29 cellular contexts compared by ENCODE assay signal in genomic region chr3:96354106-96354505, GRCh38.
"Had no signal": no experiment of that assay in that cellular context is flagged by ENCODE, and none has a peak within 500 bp of the region (broad histone marks: within the 10 kb centered on the region; RNA-seq: fewer than 3 reads in every experiment).

No MANE protein-coding gene starts in this region.

- ATAC-seq: natural killer cell treated with Interleukin-12 subunit alpha and Interleukin-12 subunit beta and Interleukin-15 and Interleukin-18, amount 100 ng/mL, for 72 hours; psoas muscle; right cardiac atrium; stimulated activated effector memory CD8-positive, alpha-beta T cell treated with anti-CD3 and anti-CD28 coated beads, Interleukin-12 subunit alpha, Interleukin-12 subunit beta, amount 100 ng/mL, for 72 hours; stimulated activated naive B cell treated with anti-CD40 and anti-IgM and Interleukin-4, amounts not matched to agents 10 μg/mL and 1 μg/mL and 100 μg/mL, for 72 hours had no signal

- H3K27me3 Mint-ChIP-seq: natural killer cell treated with Interleukin-12 subunit alpha and Interleukin-12 subunit beta and Interleukin-15 and Interleukin-18, amount 100 ng/mL, for 72 hours; progenitor cell of endocrine pancreas; stimulated activated naive B cell treated with anti-CD40 and anti-IgM and Interleukin-4, amounts not matched to agents 10 μg/mL and 1 μg/mL and 100 μg/mL, for 72 hours; stimulated activated naive CD8-positive, alpha-beta T cell treated with anti-CD3 and anti-CD28 coated beads, Interleukin-15, Interleukin-2, amounts not matched to agents 100 ng/mL and 50 ng/mL, for 24 hours had no signal

- H3K4me1 ChIP-seq: parathyroid adenoma, psoas muscle, right lobe of liver, sigmoid colon, stomach, thyroid gland, tibial nerve, upper lobe of left lung, vagina had no signal

- H3K9me3 ChIP-seq: neutrophil, ovary, psoas muscle, right lobe of liver, sigmoid colon, thoracic aorta, thyroid gland, tibial nerve, upper lobe of left lung, vagina had no signal

- H3K36me3 Mint-ChIP-seq: stimulated activated effector memory CD8-positive, alpha-beta T cell treated with anti-CD3 and anti-CD28 coated beads, Interleukin-12 subunit alpha, Interleukin-12 subunit beta, amount 100 ng/mL, for 72 hours; stimulated activated naive B cell treated with anti-CD40 and anti-IgM and Interleukin-4, amounts not matched to agents 10 μg/mL and 1 μg/mL and 100 μg/mL, for 72 hours had no signal

- H3K36me3 ChIP-seq: neutrophil, ovary, right lobe of liver, sigmoid colon, stomach, thoracic aorta, thyroid gland, tibial nerve, upper lobe of left lung, vagina had no signal

- H3K4me3 ChIP-seq: ovary, psoas muscle, right lobe of liver, sigmoid colon, stomach, thoracic aorta, thyroid gland, tibial nerve, upper lobe of left lung, vagina had no signal

- H3K27ac ChIP-seq: neutrophil, ovary, parathyroid adenoma, psoas muscle, right lobe of liver, sigmoid colon, stomach, thoracic aorta, thyroid gland, tibial nerve, upper lobe of left lung, vagina had no signal

- DNase-seq: nephron progenitor cell; nucleus accumbens; ovary; posterior cingulate gyrus; psoas muscle; right cardiac atrium; right lobe of liver; sigmoid colon; small intestine; stimulated activated CD4-positive, alpha-beta T cell treated with anti-CD3 and anti-CD28 coated beads, Interleukin-15, amount 100 ng/mL, for 24 hours; stimulated activated CD4-positive, alpha-beta T cell treated with anti-CD3 and anti-CD28 coated beads, Interleukin-2, amount 100 ng/mL, for 24 hours; stimulated activated CD4-positive, alpha-beta T cell treated with anti-CD3 and anti-CD28 coated beads, Interleukin-2, amount 100 ng/mL, for 48 hours; stimulated activated CD4-positive, alpha-beta T cell treated with anti-CD3 and anti-CD28 coated beads, Interleukin-4, amount 100 ng/mL, for 24 hours; stimulated activated naive B cell treated with anti-CD40 and anti-IgM and Interleukin-4, amounts not matched to agents 10 μg/mL and 1 μg/mL and 100 μg/mL, for 72 hours; stimulated activated naive CD4-positive, alpha-beta T cell treated with Interleukin-2 at 50 U/mL for 16 hours; stomach; thyroid gland; trophoblast cell; upper lobe of left lung had no signal

- H3K4me1 Mint-ChIP-seq: nephron progenitor cell; neural crest cell; stimulated activated effector memory CD8-positive, alpha-beta T cell treated with anti-CD3 and anti-CD28 coated beads, Interleukin-12 subunit alpha, Interleukin-12 subunit beta, amount 100 ng/mL, for 72 hours; stimulated activated naive B cell treated with anti-CD40 and anti-IgM and Interleukin-4, amounts not matched to agents 10 μg/mL and 1 μg/mL and 100 μg/mL, for 72 hours had no signal

- H3K4me3 Mint-ChIP-seq: natural killer cell treated with Interleukin-12 subunit alpha and Interleukin-12 subunit beta and Interleukin-15 and Interleukin-18, amount 100 ng/mL, for 72 hours; nephron progenitor cell; neural crest cell; stimulated activated effector memory CD8-positive, alpha-beta T cell treated with anti-CD3 and anti-CD28 coated beads, Interleukin-12 subunit alpha, Interleukin-12 subunit beta, amount 100 ng/mL, for 72 hours; stimulated activated naive B cell treated with anti-CD40 and anti-IgM and Interleukin-4, amounts not matched to agents 10 μg/mL and 1 μg/mL and 100 μg/mL, for 72 hours; stimulated activated naive CD8-positive, alpha-beta T cell treated with anti-CD3 and anti-CD28 coated beads, Interleukin-15, Interleukin-2, amounts not matched to agents 100 ng/mL and 50 ng/mL, for 24 hours had no signal

- H3K27ac Mint-ChIP-seq: natural killer cell treated with Interleukin-12 subunit alpha and Interleukin-12 subunit beta and Interleukin-15 and Interleukin-18, amount 100 ng/mL, for 72 hours; nephron progenitor cell; progenitor cell of endocrine pancreas; stimulated activated effector memory CD8-positive, alpha-beta T cell treated with anti-CD3 and anti-CD28 coated beads, Interleukin-12 subunit alpha, Interleukin-12 subunit beta, amount 100 ng/mL, for 72 hours; stimulated activated naive B cell treated with anti-CD40 and anti-IgM and Interleukin-4, amounts not matched to agents 10 μg/mL and 1 μg/mL and 100 μg/mL, for 72 hours; stimulated activated naive CD8-positive, alpha-beta T cell treated with anti-CD3 and anti-CD28 coated beads, Interleukin-15, Interleukin-2, amounts not matched to agents 100 ng/mL and 50 ng/mL, for 24 hours had no signal

- H3K27me3 ChIP-seq: neutrophil, ovary, right lobe of liver, sigmoid colon, stomach, thyroid gland, tibial nerve, upper lobe of left lung, vagina had no signal
